In genomic region chr17:75975757-75976174, GRCh38 we compare ENCODE assay signal across 11 cellular contexts. TPM values are rescaled to one million over a fixed set of nuclear protein-coding genes. Genes with fewer than 3 reads are reported as not detected.
DNase-seq lines count a peak whose midpoint lies in the region; ATAC-seq and TF ChIP-seq lines count a peak whose summit lies in the region.
"Had no signal": no experiment of that assay in that cellular context is flagged by ENCODE, and none has a peak within 500 bp of the region (broad histone marks: within the 10 kb centered on the region; RNA-seq: fewer than 3 reads in every experiment).

No MANE protein-coding gene starts in this region.

- H3K27ac ChIP-seq in hepatocyte (peak overlapping the region; percentile 97), suprapubic skin (peak overlapping the region; percentile 35)

- H3K9me3 Mint-ChIP-seq in activated CD4-positive, alpha-beta T cell treated with anti-CD3 and anti-CD28 coated beads, Interleukin-2, amount 10 ng/mL, durations not matched to agents 7 days and 5 days: no peaks in the 10 kb centered on the region
- H3K9me3 Mint-ChIP-seq in activated CD4-positive, alpha-beta T cell treated with anti-CD3 and anti-CD28 coated beads, Interleukin-2, amount 10 ng/mL, durations not matched to agents 24 days and 14 days: no peaks in the 10 kb centered on the region
- H3K9me3 Mint-ChIP-seq in effector memory CD8-positive, alpha-beta T cell: no peaks in the 10 kb centered on the region

- peaks cover 81% of the 10 kb centered on the region for H3K79me2 ChIP-seq in hepatocyte

- TF ChIP-seq CTCF in hepatocyte (IDR thresholded peaks at IDR 0.05; ENCODE audit: poor library complexity) (no peak), suprapubic skin (IDR thresholded peaks at IDR 0.05) (no peak)

- H3K9me2 ChIP-seq in hepatocyte (replicated peaks; ENCODE audit: insufficient read depth): no peaks in the 10 kb centered on the region

- peaks cover 13% of the 10 kb centered on the region for H4K20me1 ChIP-seq in hepatocyte (ENCODE audit: insufficient read depth, poor library complexity, severe bottlenecking)

- peak overlapping the region; percentile 83 for H3K4me2 ChIP-seq in hepatocyte

- no peaks in the 10 kb centered on the region for H3K9me3 ChIP-seq in hepatocyte (ENCODE audit: low read depth)
- no peaks in the 10 kb centered on the region for H3K9me3 ChIP-seq in suprapubic skin

- CTCF ChIA-PET in activated CD4-positive, alpha-beta T cell treated with anti-CD3 and anti-CD28 coated beads, Interleukin-2, amount 10 ng/mL, durations not matched to agents 7 days and 5 days (lab: Charles Lee): no interaction called here

- H2AFZ ChIP-seq in hepatocyte: no peak overlapping the region

- H3K4me1 Mint-ChIP-seq in activated CD4-positive, alpha-beta T cell treated with anti-CD3 and anti-CD28 coated beads, Interleukin-2, amount 10 ng/mL, durations not matched to agents 7 days and 5 days: peaks cover 39% of the 10 kb centered on the region
- H3K4me1 Mint-ChIP-seq in activated CD4-positive, alpha-beta T cell treated with anti-CD3 and anti-CD28 coated beads, Interleukin-2, amount 10 ng/mL, durations not matched to agents 24 days and 14 days: peaks cover 32% of the 10 kb centered on the region
- H3K4me1 Mint-ChIP-seq in effector memory CD8-positive, alpha-beta T cell (ENCODE audit: low read depth in 2 of 2): peaks cover 11 to 26% of the 10 kb centered on the region in 2 donors

- H3K4me1 ChIP-seq in hepatocyte (ENCODE audit: insufficient read depth) (peaks cover 26% of the 10 kb centered on the region), suprapubic skin (peaks cover 45% of the 10 kb centered on the region)

- H3K36me3 Mint-ChIP-seq in activated CD4-positive, alpha-beta T cell treated with anti-CD3 and anti-CD28 coated beads, Interleukin-2, amount 10 ng/mL, durations not matched to agents 7 days and 5 days (ENCODE audit: low read depth): peaks cover 27% of the 10 kb centered on the region
- peaks cover 12% of the 10 kb centered on the region for H3K36me3 Mint-ChIP-seq in activated CD4-positive, alpha-beta T cell treated with anti-CD3 and anti-CD28 coated beads, Interleukin-2, amount 10 ng/mL, durations not matched to agents 24 days and 14 days (ENCODE audit: low read depth)
- peaks cover 30% of the 10 kb centered on the region for H3K36me3 Mint-ChIP-seq in effector memory CD8-positive, alpha-beta T cell (ENCODE audit: insufficient read depth)

- H3K27ac Mint-ChIP-seq in activated CD4-positive, alpha-beta T cell treated with anti-CD3 and anti-CD28 coated beads, Interleukin-2, amount 10 ng/mL, durations not matched to agents 7 days and 5 days: peak overlapping the region; percentile 31
- H3K27ac Mint-ChIP-seq in activated CD4-positive, alpha-beta T cell treated with anti-CD3 and anti-CD28 coated beads, Interleukin-2, amount 10 ng/mL, durations not matched to agents 24 days and 14 days: no peak overlapping the region
- H3K27ac Mint-ChIP-seq in effector memory CD8-positive, alpha-beta T cell: peak overlapping the region in 1 of 2 donors; percentile 36

- H3K4me3 ChIP-seq in hepatocyte (no peak overlapping the region), suprapubic skin (peak overlapping the region; percentile 82)

- WGBS in hepatocyte (ENCODE audit: low lambda C conversion rate, missing lambda C conversion rate): 82% methylated on average over 5 of the region's 5 CpGs
- WGBS in suprapubic skin: 29% methylated on average over 5 of the region's 5 CpGs

- H3K27me3 Mint-ChIP-seq in activated CD4-positive, alpha-beta T cell treated with anti-CD3 and anti-CD28 coated beads, Interleukin-2, amount 10 ng/mL, durations not matched to agents 7 days and 5 days: no peaks in the 10 kb centered on the region
- no peaks in the 10 kb centered on the region for H3K27me3 Mint-ChIP-seq in activated CD4-positive, alpha-beta T cell treated with anti-CD3 and anti-CD28 coated beads, Interleukin-2, amount 10 ng/mL, durations not matched to agents 24 days and 14 days
- H3K27me3 Mint-ChIP-seq in effector memory CD8-positive, alpha-beta T cell: no peaks in the 10 kb centered on the region

- no peaks in the 10 kb centered on the region for H3K27me3 ChIP-seq in hepatocyte
- H3K27me3 ChIP-seq in suprapubic skin: no peaks in the 10 kb centered on the region

- H3K36me3 ChIP-seq in hepatocyte (replicated peaks; ENCODE audit: insufficient read depth, low read depth) (no peaks in the 10 kb centered on the region), suprapubic skin (peaks cover 18% of the 10 kb centered on the region)

- no peak for ATAC-seq in HG03460 (IDR thresholded peaks at IDR 0.05; ENCODE audit: unreplicated experiment)
- ATAC-seq in effector memory CD8-positive, alpha-beta T cell (replicated peaks): no peak
- ATAC-seq: activated CD4-positive, CD25-positive, alpha-beta regulatory T cell treated with anti-CD3 and anti-CD28 coated beads, Interleukin-2, amount 50 U/mL, for 24 hours had no signal

- DNase-seq in activated CD4-positive, alpha-beta T cell treated with anti-CD3 and anti-CD28 coated beads, Interleukin-2, amount 10 ng/mL, durations not matched to agents 7 days and 5 days: no peak
- DNase-seq in activated CD4-positive, alpha-beta T cell treated with anti-CD3 and anti-CD28 coated beads, Interleukin-2, amount 10 ng/mL, durations not matched to agents 24 days and 14 days: no peak
- no peak for DNase-seq in hepatocyte (ENCODE audit: low spot score)
- DNase-seq in suprapubic skin (ENCODE audit: low spot score in 2 of 2): no peak
- DNase-seq in effector memory CD8-positive, alpha-beta T cell: no peak
- DNase-seq: EL, head of caudate nucleus had no signal

- no peak for TF ChIP-seq EP300 in suprapubic skin (IDR thresholded peaks at IDR 0.05)

- no peak for TF ChIP-seq POLR2A in suprapubic skin (IDR thresholded peaks at IDR 0.05)

- no peak overlapping the region for H3K4me3 Mint-ChIP-seq in activated CD4-positive, alpha-beta T cell treated with anti-CD3 and anti-CD28 coated beads, Interleukin-2, amount 10 ng/mL, durations not matched to agents 7 days and 5 days
- H3K4me3 Mint-ChIP-seq in activated CD4-positive, alpha-beta T cell treated with anti-CD3 and anti-CD28 coated beads, Interleukin-2, amount 10 ng/mL, durations not matched to agents 24 days and 14 days: no peak overlapping the region
- no peak overlapping the region for H3K4me3 Mint-ChIP-seq in effector memory CD8-positive, alpha-beta T cell

- POLR2A ChIA-PET in activated CD4-positive, alpha-beta T cell treated with anti-CD3 and anti-CD28 coated beads, Interleukin-2, amount 10 ng/mL, durations not matched to agents 7 days and 5 days (lab: Charles Lee): no interaction called here

- intact Hi-C loops in activated CD4-positive, alpha-beta T cell treated with anti-CD3 and anti-CD28 coated beads, Interleukin-2, amount 10 ng/mL, durations not matched to agents 24 days and 14 days (cut with micrococcal nuclease): no loop called here

RNA-seq across cellular contexts. Expression of gene ACOX1, which starts 3.2 kb away (rescaled TPM):
- 10 to 100 TPM; 27.8 to 34.7 TPM for total RNA-seq in activated CD4-positive, alpha-beta T cell treated with anti-CD3 and anti-CD28 coated beads, Interleukin-2, amount 10 ng/mL, durations not matched to agents 7 days and 5 days
- total RNA-seq in activated CD4-positive, alpha-beta T cell treated with anti-CD3 and anti-CD28 coated beads, Interleukin-2, amount 10 ng/mL, durations not matched to agents 24 days and 14 days: 29.2 and 30.0 TPM in 2 replicates
- total RNA-seq in hepatocyte (89.5 and 93.6 TPM in 2 replicates), suprapubic skin (10 to 100 TPM; 59.6 to 89.7 (median 71.5) TPM)
- 35.5 and 36.0 TPM in 2 replicates for polyA plus RNA-seq in hepatocyte

RNA-seq across cellular contexts. Expression of gene TEN1, which starts 3.3 kb away (rescaled TPM):
- 10 to 100 TPM; 12.5 to 17.1 TPM for total RNA-seq in activated CD4-positive, alpha-beta T cell treated with anti-CD3 and anti-CD28 coated beads, Interleukin-2, amount 10 ng/mL, durations not matched to agents 7 days and 5 days
- 9.7 and 12.5 TPM in 2 replicates for total RNA-seq in activated CD4-positive, alpha-beta T cell treated with anti-CD3 and anti-CD28 coated beads, Interleukin-2, amount 10 ng/mL, durations not matched to agents 24 days and 14 days
- total RNA-seq in hepatocyte (13.3 and 22.8 TPM in 2 replicates), suprapubic skin (10 to 100 TPM; 20.0 to 43.6 (median 26.9) TPM)
- 29.4 and 29.9 TPM in 2 replicates for polyA plus RNA-seq in hepatocyte

RNA-seq across cellular contexts. Expression of gene CDK3, which starts 24.9 kb away (rescaled TPM):
- total RNA-seq in activated CD4-positive, alpha-beta T cell treated with anti-CD3 and anti-CD28 coated beads, Interleukin-2, amount 10 ng/mL, durations not matched to agents 7 days and 5 days: 1 to 10 TPM; 6.9 to 7.1 TPM
- total RNA-seq in activated CD4-positive, alpha-beta T cell treated with anti-CD3 and anti-CD28 coated beads, Interleukin-2, amount 10 ng/mL, durations not matched to agents 24 days and 14 days: 6.6 and 7.4 TPM in 2 replicates
- 0.88 and 7.8 TPM in 2 replicates for total RNA-seq in hepatocyte
- polyA plus RNA-seq in hepatocyte: 10.6 and 16.6 TPM in 2 replicates
- total RNA-seq in suprapubic skin: 10 to 100 TPM in 2 of 4 donors, 1 to 10 TPM in 2; 5.6 to 33.1 (median 9.6) TPM

RNA-seq across cellular contexts. Expression of gene FBF1, which starts 34.9 kb away (rescaled TPM):
- total RNA-seq in activated CD4-positive, alpha-beta T cell treated with anti-CD3 and anti-CD28 coated beads, Interleukin-2, amount 10 ng/mL, durations not matched to agents 7 days and 5 days: 10 to 100 TPM; 21.7 to 23.5 TPM
- 17.5 and 18.6 TPM in 2 replicates for total RNA-seq in activated CD4-positive, alpha-beta T cell treated with anti-CD3 and anti-CD28 coated beads, Interleukin-2, amount 10 ng/mL, durations not matched to agents 24 days and 14 days
- total RNA-seq in hepatocyte (3.0 and 6.1 TPM in 2 replicates), suprapubic skin (10 to 100 TPM; 17.8 to 57.5 (median 27.9) TPM)
- 9.7 and 11.0 TPM in 2 replicates for polyA plus RNA-seq in hepatocyte

RNA-seq across cellular contexts. Expression of gene EVPL, which starts 51.3 kb away (rescaled TPM):
- under 1 TPM; 0.02 to 0.05 TPM for total RNA-seq in activated CD4-positive, alpha-beta T cell treated with anti-CD3 and anti-CD28 coated beads, Interleukin-2, amount 10 ng/mL, durations not matched to agents 7 days and 5 days
- total RNA-seq in activated CD4-positive, alpha-beta T cell treated with anti-CD3 and anti-CD28 coated beads, Interleukin-2, amount 10 ng/mL, durations not matched to agents 24 days and 14 days: 0.09 and 0.17 TPM in 2 replicates
- total RNA-seq in hepatocyte (0.48 and 2.7 TPM in 2 replicates), suprapubic skin (100 to 1,000 TPM; 218 to 425 (median 274) TPM)
- polyA plus RNA-seq in hepatocyte: 2.0 and 4.6 TPM in 2 replicates
- total RNA-seq: A172, RPMI7951 had no signal
